In genomic region chr2:100260712-100261620, GRCh38 we compare ENCODE assay signal across 8 cellular contexts.
A peak's percentile ranks its signal among the peaks of the same experiment; 100 is the strongest.
DNase-seq lines count a peak whose midpoint lies in the region; ATAC-seq, FAIRE-seq and TF ChIP-seq lines count a peak whose summit lies in the region.

No MANE protein-coding gene starts in this region.

- H3K4me3 Mint-ChIP-seq in activated naive CD8-positive, alpha-beta T cell treated with anti-CD3 and anti-CD28 coated beads, Interleukin-2, amount 50 U/mL, for 24 hours, result no peak overlapping the region
- no peak overlapping the region for H3K4me3 Mint-ChIP-seq in activated naive CD8-positive, alpha-beta T cell treated with anti-CD3 and anti-CD28 coated beads for 36 hours

- peaks cover 2% of the 10 kb centered on the region for H3K4me1 Mint-ChIP-seq in activated naive CD8-positive, alpha-beta T cell treated with anti-CD3 and anti-CD28 coated beads, Interleukin-2, amount 50 U/mL, for 24 hours
- H3K4me1 Mint-ChIP-seq in activated naive CD8-positive, alpha-beta T cell treated with anti-CD3 and anti-CD28 coated beads for 36 hours, result no peaks in the 10 kb centered on the region

- H3K27me3 Mint-ChIP-seq in activated naive CD8-positive, alpha-beta T cell treated with anti-CD3 and anti-CD28 coated beads, Interleukin-2, amount 50 U/mL, for 24 hours, result peaks cover 1% of the 10 kb centered on the region
- no peaks in the 10 kb centered on the region for H3K27me3 Mint-ChIP-seq in activated naive CD8-positive, alpha-beta T cell treated with anti-CD3 and anti-CD28 coated beads for 36 hours

- TF ChIP-seq CTCF in VCaP (conservative IDR thresholded peaks at IDR 0.05) (peak; percentile 74), omental fat pad (IDR thresholded peaks at IDR 0.05) (no peak)

- no peak overlapping the region for H3K27ac ChIP-seq in VCaP

- H3K27ac Mint-ChIP-seq in activated naive CD8-positive, alpha-beta T cell treated with anti-CD3 and anti-CD28 coated beads, Interleukin-2, amount 50 U/mL, for 24 hours, result no peak overlapping the region
- no peak overlapping the region for H3K27ac Mint-ChIP-seq in activated naive CD8-positive, alpha-beta T cell treated with anti-CD3 and anti-CD28 coated beads for 36 hours

- no peaks in the 10 kb centered on the region for H3K36me3 Mint-ChIP-seq in activated naive CD8-positive, alpha-beta T cell treated with anti-CD3 and anti-CD28 coated beads, Interleukin-2, amount 50 U/mL, for 24 hours (ENCODE audit: low read depth)
- no peaks in the 10 kb centered on the region for H3K36me3 Mint-ChIP-seq in activated naive CD8-positive, alpha-beta T cell treated with anti-CD3 and anti-CD28 coated beads for 36 hours

- ATAC-seq in activated naive CD8-positive, alpha-beta T cell treated with anti-CD3 and anti-CD28 coated beads, Interleukin-2, amount 50 U/mL, for 24 hours, result no peak
- ATAC-seq in omental fat pad (ENCODE audit: low FRiP score) (peak; percentile 31), GM18498 (IDR thresholded peaks at IDR 0.05; ENCODE audit: unreplicated experiment) (no peak), HG02884 (IDR thresholded peaks at IDR 0.05; ENCODE audit: unreplicated experiment) (no peak)

- peak; percentile 36 for DNase-seq in activated naive CD8-positive, alpha-beta T cell treated with anti-CD3 and anti-CD28 coated beads, Interleukin-2, amount 50 U/mL, for 24 hours
- no peak for DNase-seq in activated naive CD8-positive, alpha-beta T cell treated with anti-CD3 and anti-CD28 coated beads for 36 hours
- DNase-seq in NAMALWA (ENCODE audit: low spot score) (peak; percentile 90), frontal cortex (ENCODE audit: low spot score in 2 of 2) (peak; percentile 58 to 76), omental fat pad (ENCODE audit: low spot score) (no peak)

- FAIRE-seq in frontal cortex (lab: Jason Lieb, UNC), result no peak

- no peaks in the 10 kb centered on the region for H3K9me3 Mint-ChIP-seq in activated naive CD8-positive, alpha-beta T cell treated with anti-CD3 and anti-CD28 coated beads, Interleukin-2, amount 50 U/mL, for 24 hours
- H3K9me3 Mint-ChIP-seq in activated naive CD8-positive, alpha-beta T cell treated with anti-CD3 and anti-CD28 coated beads for 36 hours, result no peaks in the 10 kb centered on the region

Comparison
In these comparisons a context has a peak if more than half of its experiments do, and no peak if none do; other contexts are left out.
1. DNase-seq: peak in activated naive CD8-positive, alpha-beta T cell treated with anti-CD3 and anti-CD28 coated beads, Interleukin-2, amount 50 U/mL, for 24 hours (single experiment), NAMALWA (single experiment) and frontal cortex (2 of 2); none in activated naive CD8-positive, alpha-beta T cell treated with anti-CD3 and anti-CD28 coated beads for 36 hours (single experiment) and omental fat pad (single experiment).